In genomic region chr2:88234760-88235159, GRCh38 we compare ENCODE assay signal across 19 cellular contexts.
"Had no signal": no experiment of that assay in that cellular context is flagged by ENCODE, and none has a peak within 500 bp of the region (broad histone marks: within the 10 kb centered on the region; RNA-seq: fewer than 3 reads in every experiment).

No MANE protein-coding gene starts in this region.

- DNase-seq: activated CD4-positive, alpha-beta T cell treated with anti-CD3 and anti-CD28 coated beads, Interleukin-2, amount 10 ng/mL, durations not matched to agents 24 days and 14 days; activated CD4-positive, CD25-positive, alpha-beta regulatory T cell; activated CD8-positive, alpha-beta T cell treated with anti-CD3 and anti-CD28 coated beads, Interleukin-2, amount 10 ng/mL, durations not matched to agents 7 days and 5 days; activated naive CD4-positive, alpha-beta T cell; activated naive CD8-positive, alpha-beta T cell treated with anti-CD3 and anti-CD28 coated beads, Interleukin-2, amount 10 ng/mL, durations not matched to agents 7 days and 5 days; anterior cingulate cortex; brain microvascular endothelial cell; cerebellar nuclear complex; dermis blood vessel endothelial cell; gastrocnemius medialis; heart left ventricle; immature natural killer cell; nephron progenitor cell; stimulated activated CD4-positive, alpha-beta T cell treated with anti-CD3 and anti-CD28 coated beads, Interleukin-1b, Interleukin-23, amount 100 ng/mL, for 48 hours; stimulated activated naive CD8-positive, alpha-beta T cell treated with anti-CD3 and anti-CD28 coated beads, Interleukin-15, amount 100 ng/mL, for 72 hours; T-helper 17 cell; testis had no signal

- H3K27ac ChIP-seq: brain microvascular endothelial cell, gastrocnemius medialis, heart left ventricle, testis had no signal

- ATAC-seq: activated CD8-positive, alpha-beta T cell treated with anti-CD3 and anti-CD28 coated beads, Interleukin-2, amount 10 ng/mL, durations not matched to agents 7 days and 5 days; gastrocnemius medialis; heart left ventricle; stimulated activated naive CD8-positive, alpha-beta T cell treated with anti-CD3 and anti-CD28 coated beads, Interleukin-15, amount 100 ng/mL, for 72 hours; T-helper 17 cell had no signal

- H3K4me1 ChIP-seq: gastrocnemius medialis, testis had no signal

- H3K27me3 ChIP-seq: brain microvascular endothelial cell, gastrocnemius medialis, heart left ventricle, testis had no signal

- H3K36me3 ChIP-seq: brain microvascular endothelial cell, gastrocnemius medialis, heart left ventricle had no signal

- H3K9me3 ChIP-seq: gastrocnemius medialis, heart left ventricle, testis had no signal

- FAIRE-seq: TTC549 had no signal

- H3K4me3 ChIP-seq: gastrocnemius medialis, heart left ventricle, lung, testis had no signal
